Comparison of ENCODE assay signal across 37 cellular contexts in genomic region chr6:123094768-123095167, GRCh38.
"Had no signal": no experiment of that assay in that cellular context is flagged by ENCODE, and none has a peak within 500 bp of the region (broad histone marks: within the 10 kb centered on the region; RNA-seq: fewer than 3 reads in every experiment).

No MANE protein-coding gene starts in this region.

- H3K4me3 ChIP-seq: adrenal gland, ascending aorta, body of pancreas, breast epithelium, cardiac muscle cell had no signal

- H3K9me3 Mint-ChIP-seq: activated naive CD4-positive, alpha-beta T cell treated with anti-CD3 and anti-CD28 coated beads for 36 hours; activated naive CD4-positive, alpha-beta T cell treated with anti-CD3 and anti-CD28 coated beads, Interleukin-2, amount 10 ng/mL, durations not matched to agents 7 days and 5 days; activated naive CD8-positive, alpha-beta T cell treated with anti-CD3 and anti-CD28 coated beads for 36 hours; activated naive CD8-positive, alpha-beta T cell treated with anti-CD3 and anti-CD28 coated beads, Interleukin-2, amount 10 ng/mL, durations not matched to agents 7 days and 5 days; activated T-cell treated with anti-CD3 and anti-CD28 coated beads, Interleukin-2, amount 50 U/mL, for 4 hours; activated T-helper 1 cell treated with anti-CD3 and anti-CD28 coated beads, Interleukin-12 subunit alpha, Interleukin-12 subunit beta, Interleukin-2, Interleukin-4 antibody, amounts not matched to agents 30 ng/mL and 10 ng/mL and 1 ng/mL, durations not matched to agents 14 hours and 24 hours and 36 hours; activated T-helper 2 cell treated with anti-CD3 and anti-CD28 coated beads, Interferon-gamma antibody, Interleukin-2, Interleukin-4, amounts not matched to agents 10 μg/mL and 5 μg/mL and 100 μg/mL, durations not matched to agents 14 hours and 24 hours and 36 hours had no signal

- H3K27me3 Mint-ChIP-seq: activated naive CD4-positive, alpha-beta T cell treated with anti-CD3 and anti-CD28 coated beads, Interleukin-2, amount 10 ng/mL, durations not matched to agents 7 days and 5 days; activated naive CD4-positive, alpha-beta T cell treated with anti-CD3 and anti-CD28 coated beads, Interleukin-2, amount 50 U/mL, for 24 hours; activated naive CD8-positive, alpha-beta T cell; activated naive CD8-positive, alpha-beta T cell treated with anti-CD3 and anti-CD28 coated beads for 36 hours; activated naive CD8-positive, alpha-beta T cell treated with anti-CD3 and anti-CD28 coated beads, Interleukin-2, amount 10 ng/mL, durations not matched to agents 7 days and 5 days; activated naive CD8-positive, alpha-beta T cell treated with anti-CD3 and anti-CD28 coated beads, Interleukin-2, amount 50 U/mL, for 24 hours; activated T-cell treated with anti-CD3 and anti-CD28 coated beads, Interleukin-2, amount 50 U/mL, for 24 hours; activated T-helper 17 cell treated with anti-CD3 and anti-CD28 coated beads, Interleukin-2, amount 50 U/mL, for 72 hours; brain; central memory CD8-positive, alpha-beta T cell had no signal

- H3K4me1 Mint-ChIP-seq: activated naive CD4-positive, alpha-beta T cell treated with anti-CD3 and anti-CD28 coated beads, Interleukin-2, amount 10 ng/mL, durations not matched to agents 7 days and 5 days; activated naive CD4-positive, alpha-beta T cell treated with anti-CD3 and anti-CD28 coated beads, Interleukin-2, amount 50 U/mL, for 24 hours; activated naive CD8-positive, alpha-beta T cell treated with anti-CD3 and anti-CD28 coated beads for 36 hours; activated naive CD8-positive, alpha-beta T cell treated with anti-CD3 and anti-CD28 coated beads, Interleukin-2, amount 10 ng/mL, durations not matched to agents 7 days and 5 days; activated naive CD8-positive, alpha-beta T cell treated with anti-CD3 and anti-CD28 coated beads, Interleukin-2, amount 50 U/mL, for 24 hours; activated T-helper 17 cell treated with anti-CD3 and anti-CD28 coated beads, Interleukin-2, amount 50 U/mL, for 72 hours; central memory CD8-positive, alpha-beta T cell had no signal

- H3K4me1 ChIP-seq: adrenal gland, ascending aorta, body of pancreas, breast epithelium had no signal

- H3K27ac Mint-ChIP-seq: activated naive CD4-positive, alpha-beta T cell treated with anti-CD3 and anti-CD28 coated beads for 36 hours; activated naive CD4-positive, alpha-beta T cell treated with anti-CD3 and anti-CD28 coated beads, Interleukin-2, amount 10 ng/mL, durations not matched to agents 7 days and 5 days; activated naive CD4-positive, alpha-beta T cell treated with anti-CD3 and anti-CD28 coated beads, Interleukin-2, amount 50 U/mL, for 24 hours; activated naive CD4-positive, alpha-beta T cell treated with anti-CD3 and anti-CD28 coated beads, Interleukin-2, amount 50 U/mL, for 72 hours; activated naive CD8-positive, alpha-beta T cell; activated naive CD8-positive, alpha-beta T cell treated with anti-CD3 and anti-CD28 coated beads for 36 hours; activated naive CD8-positive, alpha-beta T cell treated with anti-CD3 and anti-CD28 coated beads, Interleukin-2, amount 10 ng/mL, durations not matched to agents 7 days and 5 days; activated naive CD8-positive, alpha-beta T cell treated with anti-CD3 and anti-CD28 coated beads, Interleukin-2, amount 50 U/mL, for 24 hours; activated T-cell treated with anti-CD3 and anti-CD28 coated beads, Interleukin-2, amount 50 U/mL, for 24 hours; activated T-cell treated with anti-CD3 and anti-CD28 coated beads, Interleukin-2, amount 50 U/mL, for 72 hours; activated T-helper 1 cell treated with anti-CD3 and anti-CD28 coated beads, Interleukin-12 subunit alpha, Interleukin-12 subunit beta, Interleukin-2, Interleukin-4 antibody, amounts not matched to agents 30 ng/mL and 10 ng/mL and 1 ng/mL, durations not matched to agents 14 hours and 24 hours and 36 hours; activated T-helper 17 cell treated with anti-CD3 and anti-CD28 coated beads, Interleukin-2, amount 50 U/mL, for 72 hours; activated T-helper 2 cell treated with anti-CD3 and anti-CD28 coated beads, Interferon-gamma antibody, Interleukin-2, Interleukin-4, amounts not matched to agents 10 μg/mL and 5 μg/mL and 100 μg/mL, durations not matched to agents 14 hours and 24 hours and 36 hours had no signal

- H3K27ac ChIP-seq: adrenal gland, ascending aorta, body of pancreas, brain microvascular endothelial cell, breast epithelium, cardiac muscle cell had no signal

- H3K36me3 Mint-ChIP-seq: activated naive CD4-positive, alpha-beta T cell treated with anti-CD3 and anti-CD28 coated beads, Interleukin-2, amount 10 ng/mL, durations not matched to agents 7 days and 5 days; activated naive CD4-positive, alpha-beta T cell treated with anti-CD3 and anti-CD28 coated beads, Interleukin-2, amount 50 U/mL, for 24 hours; activated naive CD4-positive, alpha-beta T cell treated with anti-CD3 and anti-CD28 coated beads, Interleukin-2, amount 50 U/mL, for 72 hours; activated naive CD8-positive, alpha-beta T cell; activated naive CD8-positive, alpha-beta T cell treated with anti-CD3 and anti-CD28 coated beads for 36 hours; activated naive CD8-positive, alpha-beta T cell treated with anti-CD3 and anti-CD28 coated beads, Interleukin-2, amount 10 ng/mL, durations not matched to agents 7 days and 5 days; brain had no signal

- H3K27me3 ChIP-seq: adrenal gland, ascending aorta, body of pancreas, brain microvascular endothelial cell, breast epithelium, cardiac muscle cell had no signal

- H3K4me3 Mint-ChIP-seq: activated naive CD4-positive, alpha-beta T cell treated with anti-CD3 and anti-CD28 coated beads for 36 hours; activated naive CD4-positive, alpha-beta T cell treated with anti-CD3 and anti-CD28 coated beads, Interleukin-2, amount 10 ng/mL, durations not matched to agents 7 days and 5 days; activated naive CD4-positive, alpha-beta T cell treated with anti-CD3 and anti-CD28 coated beads, Interleukin-2, amount 50 U/mL, for 24 hours; activated naive CD8-positive, alpha-beta T cell; activated naive CD8-positive, alpha-beta T cell treated with anti-CD3 and anti-CD28 coated beads for 36 hours; activated naive CD8-positive, alpha-beta T cell treated with anti-CD3 and anti-CD28 coated beads, Interleukin-2, amount 10 ng/mL, durations not matched to agents 7 days and 5 days; activated naive CD8-positive, alpha-beta T cell treated with anti-CD3 and anti-CD28 coated beads, Interleukin-2, amount 50 U/mL, for 24 hours; activated T-cell treated with anti-CD3 and anti-CD28 coated beads, Interleukin-2, amount 50 U/mL, for 24 hours; activated T-cell treated with anti-CD3 and anti-CD28 coated beads, Interleukin-2, amount 50 U/mL, for 4 hours; activated T-cell treated with anti-CD3 and anti-CD28 coated beads, Interleukin-2, amount 50 U/mL, for 72 hours; activated T-helper 1 cell treated with anti-CD3 and anti-CD28 coated beads, Interleukin-12 subunit alpha, Interleukin-12 subunit beta, Interleukin-2, Interleukin-4 antibody, amounts not matched to agents 30 ng/mL and 10 ng/mL and 1 ng/mL, durations not matched to agents 14 hours and 24 hours and 36 hours; activated T-helper 17 cell treated with anti-CD3 and anti-CD28 coated beads, Interleukin-2, amount 50 U/mL, for 72 hours; brain; central memory CD8-positive, alpha-beta T cell had no signal

- H3K9me3 ChIP-seq: adrenal gland, ascending aorta, body of pancreas, breast epithelium had no signal

- ATAC-seq: activated naive CD4-positive, alpha-beta T cell treated with anti-CD3 and anti-CD28 coated beads, Interleukin-2, amount 50 U/mL, for 72 hours; activated naive CD8-positive, alpha-beta T cell treated with anti-CD3 and anti-CD28 coated beads, Interleukin-2, amount 50 U/mL, for 24 hours; activated T-cell treated with anti-CD3 and anti-CD28 coated beads, Interleukin-2, amount 50 U/mL, for 4 hours; activated T-cell treated with anti-CD3 and anti-CD28 coated beads, Interleukin-2, amount 50 U/mL, for 72 hours; activated T-helper 17 cell treated with anti-CD3 and anti-CD28 coated beads, Interleukin-2, amount 50 U/mL, for 72 hours; body of pancreas had no signal

- DNase-seq: activated effector memory CD4-positive, alpha-beta T cell treated with anti-CD3 and anti-CD28 coated beads, Interleukin-2, amount 50 U/mL, for 16 hours; activated effector memory CD4-positive, alpha-beta T cell treated with Interleukin-2 at 50 U/mL for 16 hours; activated gamma-delta T cell; activated gamma-delta T cell treated with Interleukin-2 at 50 U/mL for 16 hours; activated naive CD4-positive, alpha-beta T cell; activated naive CD4-positive, alpha-beta T cell treated with anti-CD3 and anti-CD28 coated beads for 36 hours; activated naive CD4-positive, alpha-beta T cell treated with anti-CD3 and anti-CD28 coated beads, Interleukin-2, amount 10 ng/mL, durations not matched to agents 7 days and 5 days; activated naive CD4-positive, alpha-beta T cell treated with anti-CD3 and anti-CD28 coated beads, Interleukin-2, amount 50 U/mL, for 16 hours; activated naive CD4-positive, alpha-beta T cell treated with Interleukin-2 at 50 U/mL for 16 hours; activated naive CD8-positive, alpha-beta T cell treated with anti-CD3 and anti-CD28 coated beads for 36 hours; activated naive CD8-positive, alpha-beta T cell treated with anti-CD3 and anti-CD28 coated beads, Interleukin-2, amount 10 ng/mL, durations not matched to agents 7 days and 5 days; activated naive CD8-positive, alpha-beta T cell treated with anti-CD3 and anti-CD28 coated beads, Interleukin-2, amount 50 U/mL, for 24 hours; activated T-cell treated with anti-CD3 and anti-CD28 coated beads, Interleukin-2, amount 50 U/mL, for 1 hour; activated T-cell treated with anti-CD3 and anti-CD28 coated beads, Interleukin-2, amount 50 U/mL, for 24 hours; activated T-cell treated with anti-CD3 and anti-CD28 coated beads, Interleukin-2, amount 50 U/mL, for 4 hours; activated T-cell treated with anti-CD3 and anti-CD28 coated beads, Interleukin-2, amount 50 U/mL, for 48 hours; activated T-cell treated with anti-CD3 and anti-CD28 coated beads, Interleukin-2, amount 50 U/mL, for 72 hours; adrenal gland; amniotic stem cell; amygdala; anterior cingulate cortex; body of pancreas; brain microvascular endothelial cell; caudate nucleus; central memory CD4-positive, alpha-beta T cell; cerebellar nuclear complex had no signal

- H3K36me3 ChIP-seq: adrenal gland, ascending aorta, brain microvascular endothelial cell, breast epithelium, cardiac muscle cell had no signal
